ENCODE assay signal across 1 cellular context in genomic region chr4:74433541-74434172, GRCh38.
TF ChIP-seq lines count a peak whose summit lies in the region.

No MANE protein-coding gene starts in this region.

TF ChIP-seq in SK-N-SH treated with all-trans-retinoic acid at 6 μM for 48 hours, 23 proteins besides CTCF, POLR2A, EP300 and RAD21 (continued from another document):
- TF ChIP-seq PATZ1 (CRISPR knock-in tag; IDR thresholded peaks at IDR 0.05; ENCODE audit: borderline replicate concordance) (no peak), SNAI2 (CRISPR knock-in tag; IDR thresholded peaks at IDR 0.05) (no peak)
